11 cellular contexts compared by ENCODE assay signal in the genomic region with DNA sequence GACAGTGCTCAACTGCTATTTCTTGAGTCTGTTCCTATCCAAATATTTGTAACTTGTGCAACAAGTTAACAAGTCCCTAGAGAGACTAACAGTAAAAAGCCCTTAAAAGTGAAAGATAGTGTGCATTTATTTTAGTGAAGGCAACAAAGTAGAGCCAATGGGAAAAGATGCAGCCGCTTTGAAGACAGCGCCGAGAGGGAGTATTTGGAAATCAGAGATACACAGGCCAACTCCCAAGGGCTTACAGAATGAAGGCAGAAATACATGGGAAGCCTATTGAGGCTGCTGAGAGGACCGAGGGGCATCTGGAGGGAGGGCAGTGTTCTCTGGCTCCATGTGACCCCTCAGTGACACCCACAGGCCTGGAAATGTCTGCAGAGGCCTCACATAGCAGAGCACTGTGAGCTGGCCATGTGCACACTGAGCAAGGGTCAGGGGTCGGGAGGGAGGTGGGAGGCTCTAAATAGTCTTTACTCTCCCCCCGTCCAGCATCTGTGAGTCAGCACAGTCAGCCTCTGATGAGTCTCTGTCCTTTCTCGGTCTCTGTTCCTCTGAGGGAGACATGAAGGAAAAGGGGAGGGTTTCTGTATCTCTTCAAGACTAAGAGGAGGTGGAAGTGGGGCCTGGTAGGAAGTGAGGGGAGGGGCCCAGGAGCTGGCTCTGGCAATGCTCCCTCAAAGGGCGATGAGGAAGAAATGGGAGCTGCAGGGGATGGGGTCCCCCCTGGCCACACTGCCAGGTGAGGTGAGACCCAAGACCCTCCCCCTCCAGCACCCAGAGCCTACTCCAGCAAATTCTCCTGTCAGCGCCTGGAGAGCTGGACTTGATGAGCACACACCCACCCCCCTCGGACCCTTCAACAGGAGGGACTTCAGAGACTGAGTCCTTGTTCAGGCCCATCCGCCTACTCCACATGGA.
DNase-seq lines count a peak whose midpoint lies in the region; ATAC-seq and TF ChIP-seq lines count a peak whose summit lies in the region.
"Had no signal": no experiment of that assay in that cellular context is flagged by ENCODE, and none has a peak within 500 bp of the region (broad histone marks: within the 10 kb centered on the region; RNA-seq: fewer than 3 reads in every experiment).

No MANE protein-coding gene starts in this region.

- no peaks in the 10 kb centered on the region for H3K4me1 Mint-ChIP-seq in stimulated activated naive B cell treated with anti-CD40 and anti-IgM and Interleukin-4, amounts not matched to agents 10 μg/mL and 1 μg/mL and 100 μg/mL, for 72 hours
- 0 out of 2 replicates have a peak, but pooled peaks cover 3% of the 10 kb centered on the region for H3K4me1 Mint-ChIP-seq in WTC11

- POLR2A ChIA-PET in WTC11 (lab: Charles Lee) = interaction anchor here (0.6 kb wide), 1 partner anchor 24 kb away, joined by 5 read pairs; no protein-coding TSS in a partner anchor

- H3K27ac ChIP-seq in VCaP (peak overlapping the region; percentile 68), right cardiac atrium (ENCODE audit: low read length) (no peak overlapping the region), ovary (peak overlapping the region in 1 of 2 donors; percentile 39)
- H3K27ac ChIP-seq: thyroid gland had no signal

- H3K27ac Mint-ChIP-seq in stimulated activated naive B cell treated with anti-CD40 and anti-IgM and Interleukin-4, amounts not matched to agents 10 μg/mL and 1 μg/mL and 100 μg/mL, for 72 hours = no peak overlapping the region
- no peak overlapping the region for H3K27ac Mint-ChIP-seq in WTC11
- H3K27ac Mint-ChIP-seq: activated CD4-positive, alpha-beta memory T cell treated with anti-CD3 and anti-CD28 coated beads for 36 hours had no signal

- H3K9me3 ChIP-seq in right cardiac atrium (ENCODE audit: control insufficient read depth, low read length) (no peaks in the 10 kb centered on the region), ovary (no peaks in the 10 kb centered on the region)
- H3K9me3 ChIP-seq: thyroid gland had no signal

- no peaks in the 10 kb centered on the region for H3K36me3 Mint-ChIP-seq in stimulated activated naive B cell treated with anti-CD40 and anti-IgM and Interleukin-4, amounts not matched to agents 10 μg/mL and 1 μg/mL and 100 μg/mL, for 72 hours
- H3K36me3 Mint-ChIP-seq in WTC11 = peaks cover 7% of the 10 kb centered on the region; the same call in 1 of the 2 replicates
- H3K36me3 Mint-ChIP-seq: activated CD4-positive, alpha-beta memory T cell treated with anti-CD3 and anti-CD28 coated beads for 36 hours had no signal

- peaks cover 4 to 20% of the 10 kb centered on the region in 2 donors for H3K27me3 Mint-ChIP-seq in stimulated activated naive B cell treated with anti-CD40 and anti-IgM and Interleukin-4, amounts not matched to agents 10 μg/mL and 1 μg/mL and 100 μg/mL, for 72 hours
- no peaks in the 10 kb centered on the region for H3K27me3 Mint-ChIP-seq in WTC11 (ENCODE audit: low read depth)

- H3K4me3 ChIP-seq in right cardiac atrium (ENCODE audit: low read length) (no peak overlapping the region), ovary (no peak overlapping the region)
- H3K4me3 ChIP-seq: thyroid gland had no signal

- no peaks in the 10 kb centered on the region for H3K36me3 ChIP-seq in ovary
- H3K36me3 ChIP-seq: thyroid gland had no signal

- DNase-seq in AG08395 (ENCODE audit: low spot score) (peak; percentile 26), right cardiac atrium (peak; percentile 76 to 86 (median 81)), ovary (peak; percentile 45 to 82 (median 80)), DMS114 treated with DMSO at 0.1 percent for 48 hours (lab: John Stamatoyannopoulos, UW; ENCODE audit: unreplicated experiment) (no peak), WTC11 (ENCODE audit: low spot score) (no peak)
- no peak for DNase-seq in stimulated activated naive B cell treated with anti-CD40 and anti-IgM and Interleukin-4, amounts not matched to agents 10 μg/mL and 1 μg/mL and 100 μg/mL, for 72 hours
- DNase-seq: activated CD4-positive, alpha-beta memory T cell treated with anti-CD3 and anti-CD28 coated beads for 36 hours; NCI-H2081 treated with DMSO at 0.1 percent for 48 hours had no signal

- TF ChIP-seq CTCF in VCaP (conservative IDR thresholded peaks at IDR 0.05) = no peak
- TF ChIP-seq CTCF in ovary (IDR thresholded peaks at IDR 0.05) = no peak
- TF ChIP-seq CTCF in WTC11 (IDR thresholded peaks at IDR 0.05) = no peak

- WGBS in right cardiac atrium = 54% methylated on average over 11 of the region's 11 CpGs
- WGBS in ovary, 3 donors = 41 to 43% (median 43%) methylated on average over 11 of the region's 11 CpGs

- TF ChIP-seq EP300 in ovary (IDR thresholded peaks at IDR 0.05) = no peak

- H3K4me3 Mint-ChIP-seq in stimulated activated naive B cell treated with anti-CD40 and anti-IgM and Interleukin-4, amounts not matched to agents 10 μg/mL and 1 μg/mL and 100 μg/mL, for 72 hours = no peak overlapping the region
- H3K4me3 Mint-ChIP-seq in WTC11 = no peak overlapping the region
- H3K4me3 Mint-ChIP-seq: activated CD4-positive, alpha-beta memory T cell treated with anti-CD3 and anti-CD28 coated beads for 36 hours had no signal

- TF ChIP-seq POLR2A in ovary (IDR thresholded peaks at IDR 0.05) = no peak

- intact Hi-C loops in right cardiac atrium (cut with DNase I) (no loop called here), ovary (cut with DNase I) (no loop called here)

- peak; percentile 87 to 88 for ATAC-seq in right cardiac atrium
- no peak for ATAC-seq in stimulated activated naive B cell treated with anti-CD40 and anti-IgM and Interleukin-4, amounts not matched to agents 10 μg/mL and 1 μg/mL and 100 μg/mL, for 72 hours (replicated peaks)
- ATAC-seq in WTC11 = no peak; the same call in 1 of the 2 replicates
- no peak for ATAC-seq in GM19324 (IDR thresholded peaks at IDR 0.05; ENCODE audit: low FRiP score, unreplicated experiment)

- no peaks in the 10 kb centered on the region for H3K9me3 Mint-ChIP-seq in stimulated activated naive B cell treated with anti-CD40 and anti-IgM and Interleukin-4, amounts not matched to agents 10 μg/mL and 1 μg/mL and 100 μg/mL, for 72 hours
- peaks cover 16% of the 10 kb centered on the region for H3K9me3 Mint-ChIP-seq in WTC11
- H3K9me3 Mint-ChIP-seq: activated CD4-positive, alpha-beta memory T cell treated with anti-CD3 and anti-CD28 coated beads for 36 hours had no signal

- no peaks in the 10 kb centered on the region for H3K4me1 ChIP-seq in right cardiac atrium (ENCODE audit: control insufficient read depth, insufficient read depth, low read length)
- peaks cover 3% of the 10 kb centered on the region for H3K4me1 ChIP-seq in ovary (ENCODE audit: insufficient read depth)

- CTCF ChIA-PET in WTC11 (lab: Charles Lee) = no interaction called here

- H3K27me3 ChIP-seq in right cardiac atrium (ENCODE audit: control insufficient read depth, insufficient read depth) (no peaks in the 10 kb centered on the region), ovary (no peaks in the 10 kb centered on the region)
- H3K27me3 ChIP-seq: thyroid gland had no signal

TF ChIP-seq in WTC11, 78 proteins besides CTCF, POLR2A, EP300 and RAD21 (continues in another document):
- TF ChIP-seq ELF4 (CRISPR knock-in tag; IDR thresholded peaks at IDR 0.05; ENCODE audit: low read depth) (no peak), SMAD3 (CRISPR knock-in tag; IDR thresholded peaks at IDR 0.05; ENCODE audit: borderline replicate concordance) (no peak), ZBTB21 (CRISPR knock-in tag; IDR thresholded peaks at IDR 0.05; ENCODE audit: borderline replicate concordance) (no peak), JAZF1 (CRISPR knock-in tag; IDR thresholded peaks at IDR 0.05) (no peak), GTF2I (CRISPR knock-in tag; conservative IDR thresholded peaks at IDR 0.05) (no peak), SMAD4 (CRISPR knock-in tag; IDR thresholded peaks at IDR 0.05) (no peak), ZNF423 (CRISPR knock-in tag; IDR thresholded peaks at IDR 0.05) (no peak), CREM (CRISPR knock-in tag; IDR thresholded peaks at IDR 0.05) (no peak)
- TF ChIP-seq, protein P1, sequence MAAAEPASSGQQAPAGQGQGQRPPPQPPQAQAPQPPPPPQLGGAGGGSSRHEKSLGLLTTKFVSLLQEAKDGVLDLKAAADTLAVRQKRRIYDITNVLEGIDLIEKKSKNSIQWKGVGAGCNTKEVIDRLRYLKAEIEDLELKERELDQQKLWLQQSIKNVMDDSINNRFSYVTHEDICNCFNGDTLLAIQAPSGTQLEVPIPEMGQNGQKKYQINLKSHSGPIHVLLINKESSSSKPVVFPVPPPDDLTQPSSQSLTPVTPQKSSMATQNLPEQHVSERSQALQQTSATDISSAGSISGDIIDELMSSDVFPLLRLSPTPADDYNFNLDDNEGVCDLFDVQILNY (CRISPR knock-in tag; IDR thresholded peaks at IDR 0.05) = no peak
- TF ChIP-seq, protein P2, sequence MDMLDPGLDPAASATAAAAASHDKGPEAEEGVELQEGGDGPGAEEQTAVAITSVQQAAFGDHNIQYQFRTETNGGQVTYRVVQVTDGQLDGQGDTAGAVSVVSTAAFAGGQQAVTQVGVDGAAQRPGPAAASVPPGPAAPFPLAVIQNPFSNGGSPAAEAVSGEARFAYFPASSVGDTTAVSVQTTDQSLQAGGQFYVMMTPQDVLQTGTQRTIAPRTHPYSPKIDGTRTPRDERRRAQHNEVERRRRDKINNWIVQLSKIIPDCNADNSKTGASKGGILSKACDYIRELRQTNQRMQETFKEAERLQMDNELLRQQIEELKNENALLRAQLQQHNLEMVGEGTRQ (CRISPR knock-in tag; IDR thresholded peaks at IDR 0.05) = no peak
- TF ChIP-seq, protein P3, sequence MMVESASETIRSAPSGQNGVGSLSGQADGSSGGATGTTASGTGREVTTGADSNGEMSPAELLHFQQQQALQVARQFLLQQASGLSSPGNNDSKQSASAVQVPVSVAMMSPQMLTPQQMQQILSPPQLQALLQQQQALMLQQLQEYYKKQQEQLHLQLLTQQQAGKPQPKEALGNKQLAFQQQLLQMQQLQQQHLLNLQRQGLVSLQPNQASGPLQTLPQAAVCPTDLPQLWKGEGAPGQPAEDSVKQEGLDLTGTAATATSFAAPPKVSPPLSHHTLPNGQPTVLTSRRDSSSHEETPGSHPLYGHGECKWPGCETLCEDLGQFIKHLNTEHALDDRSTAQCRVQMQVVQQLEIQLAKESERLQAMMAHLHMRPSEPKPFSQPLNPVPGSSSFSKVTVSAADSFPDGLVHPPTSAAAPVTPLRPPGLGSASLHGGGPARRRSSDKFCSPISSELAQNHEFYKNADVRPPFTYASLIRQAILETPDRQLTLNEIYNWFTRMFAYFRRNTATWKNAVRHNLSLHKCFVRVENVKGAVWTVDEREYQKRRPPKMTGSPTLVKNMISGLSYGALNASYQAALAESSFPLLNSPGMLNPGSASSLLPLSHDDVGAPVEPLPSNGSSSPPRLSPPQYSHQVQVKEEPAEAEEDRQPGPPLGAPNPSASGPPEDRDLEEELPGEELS (CRISPR knock-in tag; IDR thresholded peaks at IDR 0.05) = no peak

Comparison
In these comparisons a context has a peak if more than half of its experiments do, and no peak if none do; other contexts are left out.
1. DNase-seq: peak in AG08395 (single experiment), right cardiac atrium (3 of 3) and ovary (5 of 5); none in stimulated activated naive B cell treated with anti-CD40 and anti-IgM and Interleukin-4, amounts not matched to agents 10 μg/mL and 1 μg/mL and 100 μg/mL, for 72 hours (single experiment), DMS114 treated with DMSO at 0.1 percent for 48 hours (single experiment) and WTC11 (single experiment).
2. ATAC-seq: peak in right cardiac atrium (2 of 2); none in stimulated activated naive B cell treated with anti-CD40 and anti-IgM and Interleukin-4, amounts not matched to agents 10 μg/mL and 1 μg/mL and 100 μg/mL, for 72 hours (0 of 2), WTC11 (single experiment) and GM19324 (single experiment).